ENCODE assay signal across 27 cellular contexts in the genomic region with DNA sequence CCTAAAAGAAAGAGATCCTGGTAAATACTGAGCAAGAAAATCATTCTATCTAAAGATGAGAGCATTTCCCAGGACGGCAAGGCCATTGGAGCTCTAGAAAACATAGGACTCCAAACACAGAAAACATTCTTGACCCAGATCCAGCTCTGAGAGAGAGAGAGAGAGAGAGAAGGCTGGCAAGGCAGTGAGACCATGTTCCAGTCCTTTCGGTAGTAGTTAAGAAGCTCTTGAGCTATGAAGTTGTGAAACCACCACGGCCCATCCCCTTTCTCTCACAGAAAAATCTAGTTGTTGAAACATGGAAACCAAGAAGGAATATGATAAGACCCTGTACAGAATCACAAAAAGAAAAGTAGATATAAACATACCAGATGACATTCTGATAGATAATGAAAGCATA.
"Had no signal": no experiment of that assay in that cellular context is flagged by ENCODE, and none has a peak within 500 bp of the region (broad histone marks: within the 10 kb centered on the region; RNA-seq: fewer than 3 reads in every experiment).

No MANE protein-coding gene starts in this region.

- H3K4me3 Mint-ChIP-seq: dendritic cell treated with granulocyte-macrophage colony-stimulating factor and Interleukin-4, amounts not matched to agents 40 ng/mL and 50 ng/mL, for 4 days; endodermal cell; immature natural killer cell; naive thymus-derived CD4-positive, alpha-beta T cell; nephron; type B pancreatic cell had no signal

- H3K27ac ChIP-seq: colonic mucosa, epithelial cell of prostate, foreskin keratinocyte, prostate gland, right atrium auricular region, stomach, thyroid gland had no signal

- H3K9me3 ChIP-seq: colonic mucosa, prostate gland, right atrium auricular region, thyroid gland had no signal

- H3K27me3 Mint-ChIP-seq: dendritic cell treated with granulocyte-macrophage colony-stimulating factor and Interleukin-4, amounts not matched to agents 40 ng/mL and 50 ng/mL, for 4 days; naive thymus-derived CD4-positive, alpha-beta T cell; type B pancreatic cell had no signal

- H3K27me3 ChIP-seq: colonic mucosa, foreskin keratinocyte, right atrium auricular region, stomach, thyroid gland had no signal

- H3K4me3 ChIP-seq: colonic mucosa, prostate gland, right atrium auricular region, smooth muscle cell, stomach, thyroid gland had no signal

- H3K4me1 ChIP-seq: colonic mucosa, foreskin keratinocyte, prostate gland, right atrium auricular region, stomach, thyroid gland had no signal

- H3K36me3 ChIP-seq: colonic mucosa, prostate gland, right atrium auricular region, stomach, thyroid gland had no signal

- H3K4me1 Mint-ChIP-seq: endodermal cell; immature natural killer cell; naive thymus-derived CD4-positive, alpha-beta T cell; nephron had no signal

- DNase-seq: colonic mucosa; effector CD8-positive, alpha-beta T cell; endodermal cell; foreskin keratinocyte; glutamatergic neuron; hypothalamus; immature natural killer cell; mesendoderm; midbrain; naive thymus-derived CD4-positive, alpha-beta T cell; nucleus accumbens; stimulated activated CD4-positive, alpha-beta T cell treated with anti-CD3 and anti-CD28 coated beads, Interleukin-12 subunit alpha, Interleukin-12 subunit beta, amount 100 ng/mL, for 4 hours; stimulated activated CD4-positive, alpha-beta T cell treated with anti-CD3 and anti-CD28 coated beads, Interleukin-1b, Interleukin-23, amount 100 ng/mL, for 48 hours; stimulated activated CD4-positive, alpha-beta T cell treated with anti-CD3 and anti-CD28 coated beads, Interleukin-4, amount 100 ng/mL, for 1 hour; stimulated activated CD8-positive, alpha-beta memory T cell treated with anti-CD3 and anti-CD28 coated beads, Interleukin-4, amount 100 ng/mL, for 48 hours; stimulated activated naive CD4-positive, alpha-beta T cell; stomach; thyroid gland had no signal

- ATAC-seq: esophagus mucosa; foreskin keratinocyte; naive thymus-derived CD4-positive, alpha-beta T cell; sciatic nerve had no signal

- H3K27ac Mint-ChIP-seq: dendritic cell treated with granulocyte-macrophage colony-stimulating factor and Interleukin-4, amounts not matched to agents 40 ng/mL and 50 ng/mL, for 4 days; endodermal cell; immature natural killer cell; naive thymus-derived CD4-positive, alpha-beta T cell; nephron; type B pancreatic cell had no signal

- H3K36me3 Mint-ChIP-seq: immature natural killer cell; naive thymus-derived CD4-positive, alpha-beta T cell; type B pancreatic cell had no signal

- H3K9me3 Mint-ChIP-seq: type B pancreatic cell had no signal
